ENCODE assay signal across 13 cellular contexts in the genomic region with DNA sequence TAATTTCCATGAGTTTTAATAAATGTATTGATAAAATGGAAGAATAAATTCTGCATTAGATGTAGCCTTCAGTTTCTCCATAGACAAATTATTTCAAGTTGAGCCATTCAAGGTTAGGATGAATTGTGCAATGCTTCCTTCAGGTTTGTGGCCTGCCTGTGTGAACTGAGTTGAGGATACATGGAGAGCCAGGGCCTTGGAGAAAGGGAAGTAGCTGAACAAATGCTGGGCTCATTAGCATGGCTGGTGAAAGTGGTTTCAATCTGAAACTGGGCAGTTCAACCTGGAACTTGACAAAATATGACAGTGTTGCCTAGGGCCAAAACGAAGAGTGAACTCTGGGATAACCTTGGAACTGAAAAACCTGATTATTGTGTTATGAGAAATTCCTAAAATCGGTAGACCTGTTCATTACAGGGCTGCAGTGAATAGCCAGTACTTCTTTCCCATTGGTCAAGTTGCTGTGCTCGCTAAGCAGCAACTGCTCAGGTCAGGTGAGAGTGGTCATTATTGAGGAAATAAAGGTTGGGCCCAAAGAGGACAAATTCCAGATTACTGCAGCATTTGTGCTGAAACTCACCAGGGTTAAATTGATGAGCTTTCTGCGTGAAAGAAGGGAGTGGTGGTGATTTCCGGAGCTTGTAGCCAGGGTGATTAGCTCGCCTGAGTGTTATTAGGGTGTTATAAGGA. TPM values are rescaled to one million over a fixed set of nuclear protein-coding genes. Genes with fewer than 3 reads are reported as not detected.
DNase-seq lines count a peak whose midpoint lies in the region; ATAC-seq and TF ChIP-seq lines count a peak whose summit lies in the region.
"Had no signal": no experiment of that assay in that cellular context is flagged by ENCODE, and none has a peak within 500 bp of the region (broad histone marks: within the 10 kb centered on the region; RNA-seq: fewer than 3 reads in every experiment).

No MANE protein-coding gene starts in this region.

- H3K9me3 Mint-ChIP-seq in CD14-positive monocyte (no peaks in the 10 kb centered on the region), mesothelial cell of epicardium (no peaks in the 10 kb centered on the region)

- TF ChIP-seq CTCF in CD14-positive monocyte (IDR thresholded peaks at IDR 0.05), result no peak
- TF ChIP-seq CTCF in mesothelial cell of epicardium (IDR thresholded peaks at IDR 0.05; ENCODE audit: unreplicated experiment), result no peak

- H3K4me1 Mint-ChIP-seq in CD14-positive monocyte (peaks cover 30% of the 10 kb centered on the region), mesothelial cell of epicardium (peaks cover 63% of the 10 kb centered on the region)

- DNase-seq in CD14-positive monocyte (ENCODE audit: low spot score), result no peak
- peak; percentile 68 for DNase-seq in NCI-H2227 treated with DMSO at 0.1 percent for 48 hours (lab: John Stamatoyannopoulos, UW)
- no peak for DNase-seq in caudate nucleus (lab: John Stamatoyannopoulos, UW)
- DNase-seq in mesothelial cell of epicardium (ENCODE audit: low spot score in 2 of 2, unreplicated experiment in 2 of 2), result no peak
- no peak for DNase-seq in cerebellar cortex (ENCODE audit: low spot score)
- DNase-seq in HT-29 (ENCODE audit: low spot score), result no peak
- DNase-seq: activated CD4-positive, alpha-beta T cell treated with anti-CD3 and anti-CD28 coated beads, Interleukin-2, amount 50 U/mL, for 1 hour; activated gamma-delta T cell treated with Interleukin-2 at 50 U/mL for 16 hours; NCI-H510A treated with DMSO at 0.1 percent for 48 hours; SW 1271 had no signal

- H3K4me3 Mint-ChIP-seq in CD14-positive monocyte, result no peak overlapping the region
- no peak overlapping the region for H3K4me3 Mint-ChIP-seq in mesothelial cell of epicardium

- peak overlapping the region; percentile 1 for H3K27ac ChIP-seq in caudate nucleus (ENCODE audit: low read depth, low read length)
- H3K27ac ChIP-seq: cardiac muscle cell had no signal

- peak overlapping the region in 5 of 7 donors; percentile 3 to 60 (median 54) for H3K27ac Mint-ChIP-seq in CD14-positive monocyte
- H3K27ac Mint-ChIP-seq in mesothelial cell of epicardium, result peak overlapping the region; percentile 43

- no peak for ATAC-seq in GM18873 (IDR thresholded peaks at IDR 0.05; ENCODE audit: low FRiP score, unreplicated experiment)
- ATAC-seq in HG03460 (IDR thresholded peaks at IDR 0.05; ENCODE audit: unreplicated experiment), result no peak

- intact Hi-C loops in CD14-positive monocyte (cut with micrococcal nuclease), result no loop called here

- H3K27me3 Mint-ChIP-seq in CD14-positive monocyte (ENCODE audit: low read depth in 3 of 3), result peaks cover 0 to 2% (median 0%) of the 10 kb centered on the region in 3 donors
- no peaks in the 10 kb centered on the region for H3K27me3 Mint-ChIP-seq in mesothelial cell of epicardium (ENCODE audit: low read depth)

- H3K36me3 Mint-ChIP-seq in CD14-positive monocyte, result peaks cover 19 to 24% of the 10 kb centered on the region in 2 donors
- H3K36me3 Mint-ChIP-seq in mesothelial cell of epicardium, result no peaks in the 10 kb centered on the region

RNA-seq across cellular contexts. Expression of a gene that starts 12.7 kb away (rescaled TPM):
- 10 to 100 TPM; 13.3 to 17.8 TPM for polyA plus RNA-seq in CD14-positive monocyte
- total RNA-seq in mesothelial cell of epicardium, result 18.4 to 20.6 TPM (median 20.3 TPM) in 3 replicates
- total RNA-seq in HT-29 (2014; rRNA removed; shearing (Covaris generic)), result 17.8 and 27.5 TPM in 2 replicates

RNA-seq across cellular contexts. Expression of a gene that starts 36.5 kb away (rescaled TPM):
- polyA plus RNA-seq in CD14-positive monocyte, result 1 to 10 TPM; 7.3 to 8.2 TPM
- total RNA-seq in mesothelial cell of epicardium, result 55.7 to 64.0 TPM (median 58.8 TPM) in 3 replicates
- 8.6 and 10.0 TPM in 2 replicates for total RNA-seq in HT-29 (2014; rRNA removed; shearing (Covaris generic))

RNA-seq across cellular contexts. Expression of a gene that starts 52.0 kb away (rescaled TPM):
- polyA plus RNA-seq in CD14-positive monocyte, result 10 to 100 TPM in 1 of 2 donors, 1 to 10 TPM in 1; 8.8 to 12.9 TPM
- total RNA-seq in mesothelial cell of epicardium, result 10.9 to 12.6 TPM (median 11.7 TPM) in 3 replicates
- total RNA-seq in HT-29 (2014; rRNA removed; shearing (Covaris generic)), result 38.3 and 45.1 TPM in 2 replicates
